In genomic region chr1:229900220-229900619, GRCh38 we compare ENCODE assay signal across 2 cellular contexts.
TF ChIP-seq lines count a peak whose summit lies in the region.

No MANE protein-coding gene starts in this region.

TF ChIP-seq in HepG2, 621 proteins besides CTCF, POLR2A, EP300 and RAD21:
- TF ChIP-seq HES4 (CRISPR knock-in tag; IDR thresholded peaks at IDR 0.05; ENCODE audit: borderline replicate concordance) = no peak
- TF ChIP-seq REL (CRISPR knock-in tag; conservative IDR thresholded peaks at IDR 0.05) = no peak
- peak; percentile 14; the same call in 1 of the 2 replicates for TF ChIP-seq STAG1 (CRISPR knock-in tag; IDR thresholded peaks at IDR 0.05)
- TF ChIP-seq ATF4 (CRISPR knock-in tag; IDR thresholded peaks at IDR 0.05) = no peak
- no peak for TF ChIP-seq ATF3 (CRISPR knock-in tag; IDR thresholded peaks at IDR 0.05)
- TF ChIP-seq BORCS8-MEF2B (CRISPR knock-in tag; IDR thresholded peaks at IDR 0.05) = no peak

TF ChIP-seq in HCT116, 20 proteins besides CTCF, POLR2A, EP300 and RAD21:
- TF ChIP-seq CEBPB (IDR thresholded peaks at IDR 0.05; ENCODE audit: low read depth) (no peak), EGR1 (IDR thresholded peaks at IDR 0.05; ENCODE audit: low read depth) (no peak), CBX3 (IDR thresholded peaks at IDR 0.05; ENCODE audit: low read depth) (no peak)
TF ChIP-seq in HCT116: peak in this region for 0.
